ENCODE assay signal across 19 cellular contexts in genomic region chr19:40266912-40267600, GRCh38. TPM values are rescaled to one million over a fixed set of nuclear protein-coding genes. Genes with fewer than 3 reads are reported as not detected.
DNase-seq lines count a peak whose midpoint lies in the region; ATAC-seq and TF ChIP-seq lines count a peak whose summit lies in the region.
"Had no signal": no experiment of that assay in that cellular context is flagged by ENCODE, and none has a peak within 500 bp of the region (broad histone marks: within the 10 kb centered on the region; RNA-seq: fewer than 3 reads in every experiment).

No MANE protein-coding gene starts in this region.

- peaks cover 30% of the 10 kb centered on the region for H3K36me3 ChIP-seq in CD4-positive, CD25-positive, alpha-beta regulatory T cell (ENCODE audit: control insufficient read depth, insufficient read depth, low read length)
- H3K36me3 ChIP-seq in GM23338 (ENCODE audit: insufficient read depth), result peaks cover 6% of the 10 kb centered on the region; the same call in 1 of the 2 replicates
- H3K36me3 ChIP-seq in ectodermal cell (ENCODE audit: control insufficient read depth, insufficient read depth, low read length), result peaks cover 7% of the 10 kb centered on the region
- no peaks in the 10 kb centered on the region for H3K36me3 ChIP-seq in parathyroid adenoma (ENCODE audit: control insufficient read depth, insufficient read depth, low read length)
- peaks cover 3% of the 10 kb centered on the region; the same call in 1 of the 2 replicates for H3K36me3 ChIP-seq in Karpas-422 (ENCODE audit: insufficient read depth, low read length)

- no peak for DNase-seq in CD4-positive, CD25-positive, alpha-beta regulatory T cell
- DNase-seq in GM23338 (ENCODE audit: low spot score) (peak; percentile 60), Karpas-422 (no peak), NCI-H2107 (lab: John Stamatoyannopoulos, UW) (no peak), activated gamma-delta T cell treated with Interleukin-2 at 50 U/mL for 16 hours (no peak)
- DNase-seq: activated T-cell treated with anti-CD3 and anti-CD28 coated beads, Interleukin-2, amount 50 U/mL, for 48 hours; AML-193; effector CD8-positive, alpha-beta T cell; NCI-H1436; NCI-H82; PC-9; stimulated activated CD4-positive, alpha-beta T cell treated with anti-CD3 and anti-CD28 coated beads, Interleukin-2, amount 100 ng/mL, for 24 hours had no signal

- peaks cover 0 to 56% (median 21%) of the 10 kb centered on the region in 4 donors for H3K4me1 Mint-ChIP-seq in CD4-positive, CD25-positive, alpha-beta regulatory T cell
- peaks cover 20% of the 10 kb centered on the region for H3K4me1 Mint-ChIP-seq in GM23338

- no peaks in the 10 kb centered on the region for H3K9me2 ChIP-seq in GM23338 (ENCODE audit: insufficient read depth)
- no peaks in the 10 kb centered on the region for H3K9me2 ChIP-seq in Karpas-422 (replicated peaks; ENCODE audit: insufficient read depth, low read length)

- no peaks in the 10 kb centered on the region for H3F3A ChIP-seq in GM23338 (replicated peaks; ENCODE audit: low read depth)

- no peak for ATAC-seq in CD4-positive, CD25-positive, alpha-beta regulatory T cell (ENCODE audit: low read depth in 2 of 2)
- ATAC-seq in GM23338 (peak; percentile 42), GM21529 (IDR thresholded peaks at IDR 0.05; ENCODE audit: unreplicated experiment) (no peak)

- no peak overlapping the region for H3K4me2 ChIP-seq in GM23338
- no peak overlapping the region for H3K4me2 ChIP-seq in parathyroid adenoma (ENCODE audit: low read length)
- H3K4me2 ChIP-seq in Karpas-422 (ENCODE audit: low read depth, low read length, poor library complexity, severe bottlenecking), result no peak overlapping the region
- H3K4me2 ChIP-seq: PC-9 had no signal

- peak overlapping the region in 2 of 3 donors; percentile 60 to 85 for H3K27ac Mint-ChIP-seq in CD4-positive, CD25-positive, alpha-beta regulatory T cell
- H3K27ac Mint-ChIP-seq in GM23338, result no peak overlapping the region

- WGBS in ectodermal cell, 2 experiments, result 88 to 90% methylated on average over 15 of the region's 15 CpGs

- H3K4me1 ChIP-seq in CD4-positive, CD25-positive, alpha-beta regulatory T cell (ENCODE audit: control insufficient read depth, insufficient read depth, low read length, poor library complexity, severe bottlenecking), result no peaks in the 10 kb centered on the region
- no peaks in the 10 kb centered on the region; the same call in 1 of the 2 replicates for H3K4me1 ChIP-seq in GM23338 (ENCODE audit: insufficient read depth)
- H3K4me1 ChIP-seq in ectodermal cell (ENCODE audit: control insufficient read depth, insufficient read depth, low read length), result no peaks in the 10 kb centered on the region
- H3K4me1 ChIP-seq in parathyroid adenoma, result peaks cover 19% of the 10 kb centered on the region
- peaks cover 9% of the 10 kb centered on the region for H3K4me1 ChIP-seq in Karpas-422 (ENCODE audit: low read length)

- no peaks in the 10 kb centered on the region for H3K27me3 Mint-ChIP-seq in CD4-positive, CD25-positive, alpha-beta regulatory T cell
- H3K27me3 Mint-ChIP-seq in GM23338 (ENCODE audit: insufficient read depth, low read depth, poor library complexity), result peaks cover 11% of the 10 kb centered on the region

- peaks cover 28% of the 10 kb centered on the region for H3K36me3 Mint-ChIP-seq in CD4-positive, CD25-positive, alpha-beta regulatory T cell
- peaks cover 23% of the 10 kb centered on the region for H3K36me3 Mint-ChIP-seq in GM23338 (ENCODE audit: low read depth)

- H4K20me1 ChIP-seq in GM23338 (replicated peaks; ENCODE audit: insufficient read depth) (peaks cover 10% of the 10 kb centered on the region), Karpas-422 (ENCODE audit: insufficient read depth, low read depth, low read length) (peaks cover 31% of the 10 kb centered on the region; the same call in 1 of the 2 replicates)

- no peak overlapping the region for H3K27ac ChIP-seq in CD4-positive, CD25-positive, alpha-beta regulatory T cell (ENCODE audit: insufficient read depth, low read length, poor library complexity, severe bottlenecking)
- H3K27ac ChIP-seq in GM23338 (ENCODE audit: low read depth), result no peak overlapping the region
- peak overlapping the region; percentile 44 for H3K27ac ChIP-seq in ectodermal cell (ENCODE audit: insufficient read depth, low read depth, low read length, poor library complexity, severe bottlenecking)
- peak overlapping the region; percentile 30 for H3K27ac ChIP-seq in parathyroid adenoma
- no peak overlapping the region for H3K27ac ChIP-seq in Karpas-422 (ENCODE audit: low read length)
- H3K27ac ChIP-seq: PC-9, SK-N-MC had no signal

- no peak overlapping the region for H2AFZ ChIP-seq in GM23338
- no peak overlapping the region for H2AFZ ChIP-seq in parathyroid adenoma
- H2AFZ ChIP-seq in Karpas-422 (ENCODE audit: low read length), result no peak overlapping the region
- H2AFZ ChIP-seq: PC-9 had no signal

- no peak overlapping the region for H3K4me3 ChIP-seq in CD4-positive, CD25-positive, alpha-beta regulatory T cell (ENCODE audit: low read depth, low read length)
- H3K4me3 ChIP-seq in GM23338, result no peak overlapping the region
- H3K4me3 ChIP-seq in ectodermal cell (ENCODE audit: insufficient read depth, low read depth, low read length), result no peak overlapping the region
- no peak overlapping the region for H3K4me3 ChIP-seq in parathyroid adenoma (ENCODE audit: low read depth, low read length)
- H3K4me3 ChIP-seq in Karpas-422 (ENCODE audit: low read length), result no peak overlapping the region
- H3K4me3 ChIP-seq: heart left ventricle, PC-9, SK-N-MC, testis had no signal

- no peak overlapping the region for H3K9ac ChIP-seq in parathyroid adenoma
- no peak overlapping the region for H3K9ac ChIP-seq in Karpas-422 (ENCODE audit: low read length)

- H3K9me3 ChIP-seq in CD4-positive, CD25-positive, alpha-beta regulatory T cell (ENCODE audit: control insufficient read depth in 2 of 2, low read length in 2 of 2), result no peaks in the 10 kb centered on the region
- H3K9me3 ChIP-seq in ectodermal cell (ENCODE audit: control insufficient read depth, low read length), result no peaks in the 10 kb centered on the region
- H3K9me3 ChIP-seq in parathyroid adenoma (ENCODE audit: control insufficient read depth, low read length), result no peaks in the 10 kb centered on the region
- no peaks in the 10 kb centered on the region for H3K9me3 ChIP-seq in Karpas-422 (ENCODE audit: low read length)
- H3K9me3 ChIP-seq: heart left ventricle, testis had no signal

- H3K9me3 Mint-ChIP-seq in CD4-positive, CD25-positive, alpha-beta regulatory T cell, result no peaks in the 10 kb centered on the region
- H3K9me3 Mint-ChIP-seq in GM23338, result no peaks in the 10 kb centered on the region

- no peaks in the 10 kb centered on the region for H3K27me3 ChIP-seq in CD4-positive, CD25-positive, alpha-beta regulatory T cell (ENCODE audit: control insufficient read depth, insufficient read depth, low read length)
- no peaks in the 10 kb centered on the region for H3K27me3 ChIP-seq in GM23338 (ENCODE audit: insufficient read depth)
- no peaks in the 10 kb centered on the region for H3K27me3 ChIP-seq in ectodermal cell (ENCODE audit: control insufficient read depth, insufficient read depth, low read length, poor library complexity, severe bottlenecking)
- H3K27me3 ChIP-seq in parathyroid adenoma (ENCODE audit: control insufficient read depth, insufficient read depth, low read length), result no peaks in the 10 kb centered on the region
- no peaks in the 10 kb centered on the region for H3K27me3 ChIP-seq in Karpas-422 (ENCODE audit: low read length)
- H3K27me3 ChIP-seq: heart left ventricle, testis had no signal

- TF ChIP-seq CTCF in GM23338 (conservative IDR thresholded peaks at IDR 0.05; ENCODE audit: low read depth in 2 of 2) (peak; percentile 20 to 56; a peak in 2 of 4 replicates), parathyroid adenoma (IDR thresholded peaks at IDR 0.05) (no peak)

- H3K79me2 ChIP-seq in GM23338 (replicated peaks; ENCODE audit: insufficient read depth) (peaks cover 39% of the 10 kb centered on the region), parathyroid adenoma (peaks cover 72% of the 10 kb centered on the region), Karpas-422 (ENCODE audit: low read length) (peaks cover 98% of the 10 kb centered on the region)

- no peak overlapping the region for H3K4me3 Mint-ChIP-seq in CD4-positive, CD25-positive, alpha-beta regulatory T cell
- H3K4me3 Mint-ChIP-seq in GM23338, result no peak overlapping the region

TF ChIP-seq in GM23338, 12 proteins besides CTCF, POLR2A, EP300 and RAD21 (continues in another document):
- TF ChIP-seq EZH2phosphoT487 (IDR thresholded peaks at IDR 0.05; ENCODE audit: unreplicated experiment), result no peak

RNA-seq across cellular contexts. Expression of gene AKT2, which starts 18.1 kb away (rescaled TPM):
- 193 TPM for total RNA-seq in CD4-positive, CD25-positive, alpha-beta regulatory T cell
- polyA plus RNA-seq in CD4-positive, CD25-positive, alpha-beta regulatory T cell, result 10 to 100 TPM; 16.4 to 26.2 (median 24.8) TPM
- 105 and 123 TPM in 2 replicates for total RNA-seq in GM23338 (2014; rRNA removed; shearing (Covaris generic))
- 16.6 and 17.6 TPM in 2 replicates for polyA plus RNA-seq in GM23338 (2016; fragmentation: Nextera tagmentation; extraction: Ambion mirVana)
- polyA plus RNA-seq in ectodermal cell (2013, experiment 1 of 4), result 160 TPM
- polyA plus RNA-seq in ectodermal cell (2013, experiment 2 of 4), result 164 TPM
- 106 TPM for polyA plus RNA-seq in ectodermal cell (2013, experiment 3 of 4)
- polyA plus RNA-seq in ectodermal cell (2013, experiment 4 of 4), result 106 TPM
- 85.9 and 128 TPM in 2 replicates for total RNA-seq in Karpas-422 (2014; rRNA removed; shearing (Covaris generic); ENCODE audit: low replicate concordance)

RNA-seq across cellular contexts. Expression of gene CCNP, which starts 40.6 kb away (rescaled TPM):
- 1.2 TPM for total RNA-seq in CD4-positive, CD25-positive, alpha-beta regulatory T cell
- polyA plus RNA-seq in CD4-positive, CD25-positive, alpha-beta regulatory T cell, result under 1 TPM in 1 of 4 donors, not detected in 3; 0.13 TPM
- total RNA-seq in GM23338 (2014; rRNA removed; shearing (Covaris generic)), result 0.39 and 7.1 TPM in 2 replicates
- 2.2 and 3.3 TPM in 2 replicates for polyA plus RNA-seq in GM23338 (2016; fragmentation: Nextera tagmentation; extraction: Ambion mirVana)
- polyA plus RNA-seq in ectodermal cell (2013, experiment 1 of 4), result 0.37 TPM
- polyA plus RNA-seq in ectodermal cell (2013, experiment 2 of 4), result 0.14 TPM
- polyA plus RNA-seq in ectodermal cell (2013, experiment 3 of 4), result not detected
- not detected for polyA plus RNA-seq in ectodermal cell (2013, experiment 4 of 4)
- total RNA-seq in Karpas-422 (2014; rRNA removed; shearing (Covaris generic); ENCODE audit: low replicate concordance), result not detected in 2 replicates
- polyA plus RNA-seq: heart left ventricle had no signal

RNA-seq across cellular contexts. Expression of gene TTC9B, which starts 48.9 kb away (rescaled TPM):
- total RNA-seq in CD4-positive, CD25-positive, alpha-beta regulatory T cell, result not detected
- polyA plus RNA-seq in CD4-positive, CD25-positive, alpha-beta regulatory T cell, result not detected
- 0.35 and 0.63 TPM in 2 replicates for total RNA-seq in GM23338 (2014; rRNA removed; shearing (Covaris generic))
- 0.23 and 1.0 TPM in 2 replicates for polyA plus RNA-seq in GM23338 (2016; fragmentation: Nextera tagmentation; extraction: Ambion mirVana)
- polyA plus RNA-seq in ectodermal cell (2013, experiment 1 of 4), result not detected
- not detected for polyA plus RNA-seq in ectodermal cell (2013, experiment 2 of 4)
- not detected for polyA plus RNA-seq in ectodermal cell (2013, experiment 3 of 4)
- not detected for polyA plus RNA-seq in ectodermal cell (2013, experiment 4 of 4)
- total RNA-seq in Karpas-422 (2014; rRNA removed; shearing (Covaris generic); ENCODE audit: low replicate concordance), result not detected in 2 replicates
- total RNA-seq: fibroblast of lung, heart left ventricle had no signal
- polyA plus RNA-seq: fibroblast of lung, heart left ventricle had no signal

Comparison
In these comparisons a context has a peak if more than half of its experiments do, and no peak if none do; other contexts are left out.
1. H3K27ac ChIP-seq: peak in ectodermal cell (single experiment) and parathyroid adenoma (single experiment); none in CD4-positive, CD25-positive, alpha-beta regulatory T cell (single experiment), GM23338 (single experiment) and Karpas-422 (single experiment).